ENCODE assay signal across 13 cellular contexts in the genomic region with DNA sequence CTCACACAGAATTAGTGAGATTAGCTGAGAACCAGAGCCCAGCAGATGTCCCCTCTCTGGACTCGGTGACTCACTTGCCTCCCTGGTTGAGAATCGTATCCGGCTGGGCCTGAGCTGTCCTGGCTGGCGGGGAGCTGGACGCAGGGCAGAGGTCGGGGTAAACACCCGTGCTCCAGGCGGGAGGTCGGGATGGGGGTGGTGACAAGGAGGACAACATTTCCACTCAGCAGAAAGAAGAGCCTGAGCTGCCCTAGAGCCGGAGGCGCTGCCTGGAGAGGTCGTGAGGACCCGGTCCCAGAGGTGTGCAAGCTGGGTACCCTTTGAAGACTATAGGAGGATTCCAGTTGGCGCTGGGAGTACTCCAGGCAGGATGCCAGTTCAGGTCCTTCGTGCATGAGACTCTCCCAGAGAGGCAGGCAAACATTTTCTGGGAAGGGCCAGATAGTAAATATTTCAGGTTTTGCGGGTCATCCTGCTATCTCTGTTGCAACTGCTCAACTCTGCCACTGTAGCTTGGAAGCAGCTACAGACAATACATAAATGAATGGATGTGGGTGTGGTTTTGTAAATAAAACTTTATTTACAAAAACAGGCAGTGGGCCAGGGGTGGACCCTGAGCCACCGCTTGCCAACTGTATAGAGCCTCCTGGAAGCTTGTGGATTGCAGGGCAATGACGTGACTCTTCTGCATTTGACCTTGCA.
A peak's percentile ranks its signal among the peaks of the same experiment; 100 is the strongest.
DNase-seq lines count a peak whose midpoint lies in the region; ATAC-seq and TF ChIP-seq lines count a peak whose summit lies in the region.
"Had no signal": no experiment of that assay in that cellular context is flagged by ENCODE, and none has a peak within 500 bp of the region (broad histone marks: within the 10 kb centered on the region; RNA-seq: fewer than 3 reads in every experiment).

No MANE protein-coding gene starts in this region.

- H3K18ac ChIP-seq in neuronal stem cell (ENCODE audit: low read length) = no peak overlapping the region

- no peak overlapping the region for H3K23ac ChIP-seq in neuronal stem cell (ENCODE audit: low read depth, low read length, poor library complexity)

- no peaks in the 10 kb centered on the region for H3K36me3 Mint-ChIP-seq in stimulated activated effector memory CD8-positive, alpha-beta T cell treated with anti-CD3 and anti-CD28 coated beads, Interleukin-12 subunit alpha, Interleukin-12 subunit beta, amount 100 ng/mL, for 72 hours

- H3K4me1 ChIP-seq in colonic mucosa = peaks cover 9% of the 10 kb centered on the region
- H3K4me1 ChIP-seq in neuronal stem cell (ENCODE audit: control insufficient read depth in 2 of 2, insufficient read depth in 1 of 2, low read depth in 1 of 2, low read length in 2 of 2) = peaks cover 1 to 11% of the 10 kb centered on the region in 2 donors

- H4K8ac ChIP-seq in neuronal stem cell (ENCODE audit: low read depth, low read length) = no peak overlapping the region

- H3K27me3 ChIP-seq in colonic mucosa = no peaks in the 10 kb centered on the region
- H3K27me3 ChIP-seq in neuronal stem cell (ENCODE audit: control insufficient read depth in 3 of 3, insufficient read depth in 3 of 3, low read depth in 1 of 3, low read length in 3 of 3) = peaks cover 0 to 55% (median 44%) of the 10 kb centered on the region in 3 experiments

- H3K27ac Mint-ChIP-seq in stimulated activated effector memory CD8-positive, alpha-beta T cell treated with anti-CD3 and anti-CD28 coated beads, Interleukin-12 subunit alpha, Interleukin-12 subunit beta, amount 100 ng/mL, for 72 hours = no peak overlapping the region

- H3K36me3 ChIP-seq in colonic mucosa (no peaks in the 10 kb centered on the region), neuronal stem cell (replicated peaks in 1 of 2; ENCODE audit: control insufficient read depth in 2 of 2, insufficient read depth in 2 of 2, low read length in 2 of 2) (no peaks in the 10 kb centered on the region)

- DNase-seq in EL (peak; percentile 14), NCI-H69 (lab: John Stamatoyannopoulos, UW) (peak; percentile 66), colonic mucosa (peak; percentile 83), neuronal stem cell (ENCODE audit: low spot score) (no peak), cortex of kidney (lab: John Stamatoyannopoulos, UW) (no peak), foreskin fibroblast (no peak)
- DNase-seq in stimulated activated effector memory CD8-positive, alpha-beta T cell treated with anti-CD3 and anti-CD28 coated beads, Interleukin-12 subunit alpha, Interleukin-12 subunit beta, amount 100 ng/mL, for 72 hours (ENCODE audit: low spot score in 2 of 2) = no peak
- DNase-seq: activated CD4-positive, alpha-beta T cell treated with anti-CD3 and anti-CD28 coated beads for 48 hours; activated effector memory CD4-positive, alpha-beta T cell treated with Interleukin-2 at 50 U/mL for 16 hours; C1 segment of cervical spinal cord; NCI-H1048; retina had no signal

- peak overlapping the region in 1 of 2 donors; percentile 55 for H3K9ac ChIP-seq in colonic mucosa (ENCODE audit: low read depth in 2 of 2, low read length in 2 of 2)
- no peak overlapping the region for H3K9ac ChIP-seq in neuronal stem cell (ENCODE audit: low read depth, low read length, poor library complexity)

- H2BK5ac ChIP-seq in neuronal stem cell (ENCODE audit: low read length) = no peak overlapping the region

- H2BK12ac ChIP-seq in neuronal stem cell (ENCODE audit: low read length) = no peak overlapping the region

- H4K91ac ChIP-seq in neuronal stem cell (ENCODE audit: low read depth, low read length, poor library complexity) = no peak overlapping the region

- no peak overlapping the region for H2AK5ac ChIP-seq in neuronal stem cell (ENCODE audit: low read depth, low read length)

- no peaks in the 10 kb centered on the region for H3K79me1 ChIP-seq in neuronal stem cell (ENCODE audit: low read depth, low read length)

- H3K4me1 Mint-ChIP-seq in stimulated activated effector memory CD8-positive, alpha-beta T cell treated with anti-CD3 and anti-CD28 coated beads, Interleukin-12 subunit alpha, Interleukin-12 subunit beta, amount 100 ng/mL, for 72 hours = no peaks in the 10 kb centered on the region

- ATAC-seq in stimulated activated effector memory CD8-positive, alpha-beta T cell treated with anti-CD3 and anti-CD28 coated beads, Interleukin-12 subunit alpha, Interleukin-12 subunit beta, amount 100 ng/mL, for 72 hours = no peak
- no peak for ATAC-seq in HG03442 (IDR thresholded peaks at IDR 0.05; ENCODE audit: unreplicated experiment)

- no peak overlapping the region for H2BK120ac ChIP-seq in neuronal stem cell (ENCODE audit: low read depth, low read length)

- H3K4me3 ChIP-seq in colonic mucosa = no peak overlapping the region
- H3K4me3 ChIP-seq in neuronal stem cell (ENCODE audit: low read length in 2 of 2) = no peak overlapping the region
- H3K4me3 ChIP-seq in foreskin fibroblast (ENCODE audit: low read depth in 1 of 2, low read length in 2 of 2) = no peak overlapping the region

- H3K9me3 Mint-ChIP-seq in stimulated activated effector memory CD8-positive, alpha-beta T cell treated with anti-CD3 and anti-CD28 coated beads, Interleukin-12 subunit alpha, Interleukin-12 subunit beta, amount 100 ng/mL, for 72 hours = no peaks in the 10 kb centered on the region

- intact Hi-C loops in colonic mucosa (cut with DNase I) = no loop called here

- WGBS in neuronal stem cell (ENCODE audit: extremely low coverage in 2 of 2, insufficient read length in 2 of 2, insufficient replicate concordance in 1 of 2), 2 donors = no CpG with 5 or more reads among the region's 18 CpGs

- H3K27ac ChIP-seq in colonic mucosa (peak overlapping the region; percentile 78), neuronal stem cell (replicated peaks; ENCODE audit: low read length) (no peak overlapping the region)

- H3K9me3 ChIP-seq in colonic mucosa (no peaks in the 10 kb centered on the region), neuronal stem cell (replicated peaks in 1 of 2; ENCODE audit: control insufficient read depth in 2 of 2, insufficient read depth in 1 of 2, low read depth in 1 of 2, low read length in 2 of 2) (no peaks in the 10 kb centered on the region)

- no peak for TF ChIP-seq CTCF in colonic mucosa (IDR thresholded peaks at IDR 0.05)
- TF ChIP-seq CTCF in foreskin fibroblast (IDR thresholded peaks at IDR 0.05; ENCODE audit: low read depth, low read length) = no peak

- H3K4ac ChIP-seq in neuronal stem cell (ENCODE audit: low read length) = no peak overlapping the region

- H2BK15ac ChIP-seq in neuronal stem cell (ENCODE audit: low read length) = no peak overlapping the region

- H3K14ac ChIP-seq in neuronal stem cell (ENCODE audit: low read length) = no peak overlapping the region

- peak overlapping the region; percentile 38 for H2AFZ ChIP-seq in neuronal stem cell (ENCODE audit: low read length)

- no peak overlapping the region for H3K4me2 ChIP-seq in neuronal stem cell (ENCODE audit: insufficient read depth, low read length, poor library complexity, severe bottlenecking)

- H3K4me3 Mint-ChIP-seq in stimulated activated effector memory CD8-positive, alpha-beta T cell treated with anti-CD3 and anti-CD28 coated beads, Interleukin-12 subunit alpha, Interleukin-12 subunit beta, amount 100 ng/mL, for 72 hours = no peak overlapping the region

Comparison
In these comparisons a context has a peak if more than half of its experiments do, and no peak if none do; other contexts are left out.
1. DNase-seq: peak in EL (single experiment), NCI-H69 (single experiment) and colonic mucosa (single experiment); none in neuronal stem cell (single experiment), cortex of kidney (single experiment), stimulated activated effector memory CD8-positive, alpha-beta T cell treated with anti-CD3 and anti-CD28 coated beads, Interleukin-12 subunit alpha, Interleukin-12 subunit beta, amount 100 ng/mL, for 72 hours (0 of 2) and foreskin fibroblast (0 of 2).